ENCODE assay signal across 19 cellular contexts in the genomic region with DNA sequence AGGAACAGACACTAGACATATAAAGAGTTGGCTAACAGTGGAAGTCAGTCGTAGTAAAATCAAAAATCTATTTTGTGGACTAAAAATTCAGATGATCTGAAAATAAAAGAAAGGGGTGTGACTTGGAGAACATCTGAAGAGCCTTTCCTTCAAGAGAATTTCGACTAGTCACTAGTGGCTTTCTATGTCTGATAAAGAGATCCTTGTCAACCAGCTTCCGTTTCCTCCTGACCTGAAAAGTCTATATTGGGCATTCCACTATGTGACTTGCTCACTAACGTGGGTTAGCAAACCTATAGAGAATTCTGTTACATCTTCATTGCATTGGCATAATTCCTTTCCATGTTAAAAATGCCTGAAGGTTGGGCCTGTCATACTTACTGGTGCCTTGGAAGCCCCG. TPM values are rescaled to one million over a fixed set of nuclear protein-coding genes. Genes with fewer than 3 reads are reported as not detected.
A peak's percentile ranks its signal among the peaks of the same experiment; 100 is the strongest.
DNase-seq lines count a peak whose midpoint lies in the region; TF ChIP-seq lines count a peak whose summit lies in the region.
"Had no signal": no experiment of that assay in that cellular context is flagged by ENCODE, and none has a peak within 500 bp of the region (broad histone marks: within the 10 kb centered on the region; RNA-seq: fewer than 3 reads in every experiment).

No MANE protein-coding gene starts in this region.

- H3K27ac ChIP-seq in RWPE1: peak overlapping the region; percentile 57
- H3K27ac ChIP-seq in subcutaneous abdominal adipose tissue (ENCODE audit: low read depth, low read length): peak overlapping the region; percentile 71
- H3K27ac ChIP-seq: 22Rv1 had no signal

- H3K9me3 Mint-ChIP-seq in T-helper 1 cell treated with Interleukin-12 subunit alpha and Interleukin-12 subunit beta and Interleukin-4 antibody, amounts not matched to agents 30 μg/mL and 1 μg/mL, for 36 hours: no peaks in the 10 kb centered on the region
- H3K9me3 Mint-ChIP-seq: CD8-positive, alpha-beta T cell had no signal

- POLR2A ChIA-PET in RWPE1 (lab: Yijun Ruan, JAX; ENCODE audit: low non-redundant PET): no interaction called here

- no peaks in the 10 kb centered on the region for H3K9me3 ChIP-seq in subcutaneous abdominal adipose tissue (ENCODE audit: control insufficient read depth in 5 of 5, low read length in 5 of 5)
- H3K9me3 ChIP-seq: BE2C had no signal

- DNase-seq in T-helper 1 cell (no peak), RWPE1 (ENCODE audit: low spot score) (no peak), erythroblast (lab: John Stamatoyannopoulos, UW) (peak; percentile 15), Kasumi-1 (lab: John Stamatoyannopoulos, UW) (no peak), lower leg skin (ENCODE audit: low spot score in 2 of 2) (no peak), NCI-H226 (no peak)
- DNase-seq: BE2C; CD8-positive, alpha-beta T cell; DMS79; HCEC 1CT; MV-4-11; NCI-H1417 treated with DMSO at 0.1 percent for 48 hours; NCI-H2029; NCI-H2171 treated with DMSO at 0.1 percent for 48 hours; NCI-H82; SHP77 had no signal

- intact Hi-C loops in lower leg skin (cut with DNase I; ENCODE audit: low total_unique reads): no loop called here

- no peak overlapping the region for H3K4me3 Mint-ChIP-seq in T-helper 1 cell treated with Interleukin-12 subunit alpha and Interleukin-12 subunit beta and Interleukin-4 antibody, amounts not matched to agents 30 μg/mL and 1 μg/mL, for 36 hours
- H3K4me3 Mint-ChIP-seq: CD8-positive, alpha-beta T cell had no signal

- 60 to 63% methylated on average over 5 of the region's 5 CpGs for WGBS in lower leg skin, 2 donors

- CTCF ChIA-PET in RWPE1 (lab: Yijun Ruan, JAX): no interaction called here

- no peak for TF ChIP-seq POLR2A in erythroblast (IDR thresholded peaks at IDR 0.05; ENCODE audit: low read length)
- no peak for TF ChIP-seq POLR2A in lower leg skin (IDR thresholded peaks at IDR 0.05)

- peaks cover 9% of the 10 kb centered on the region for H3K4me1 Mint-ChIP-seq in T-helper 1 cell treated with Interleukin-12 subunit alpha and Interleukin-12 subunit beta and Interleukin-4 antibody, amounts not matched to agents 30 μg/mL and 1 μg/mL, for 36 hours (ENCODE audit: low read depth)

- H3K27me3 Mint-ChIP-seq in T-helper 1 cell treated with Interleukin-12 subunit alpha and Interleukin-12 subunit beta and Interleukin-4 antibody, amounts not matched to agents 30 μg/mL and 1 μg/mL, for 36 hours (ENCODE audit: low read depth): no peaks in the 10 kb centered on the region

- peak overlapping the region; percentile 59 for H3K27ac Mint-ChIP-seq in T-helper 1 cell treated with Interleukin-12 subunit alpha and Interleukin-12 subunit beta and Interleukin-4 antibody, amounts not matched to agents 30 μg/mL and 1 μg/mL, for 36 hours
- H3K27ac Mint-ChIP-seq: CD8-positive, alpha-beta T cell had no signal

- no peaks in the 10 kb centered on the region for H3K27me3 ChIP-seq in subcutaneous abdominal adipose tissue (ENCODE audit: control insufficient read depth in 5 of 5, insufficient read depth in 4 of 5, low read length in 5 of 5)
- H3K27me3 ChIP-seq: BE2C had no signal

- H3K9ac ChIP-seq in subcutaneous abdominal adipose tissue (ENCODE audit: low read length in 5 of 5): no peak overlapping the region

- TF ChIP-seq CTCF in RWPE1 (conservative IDR thresholded peaks at IDR 0.05; ENCODE audit: low read depth) (no peak), lower leg skin (IDR thresholded peaks at IDR 0.05) (no peak)

- H3K36me3 Mint-ChIP-seq in T-helper 1 cell treated with Interleukin-12 subunit alpha and Interleukin-12 subunit beta and Interleukin-4 antibody, amounts not matched to agents 30 μg/mL and 1 μg/mL, for 36 hours (ENCODE audit: low read depth): peaks cover 14% of the 10 kb centered on the region

- H3K4me3 ChIP-seq in subcutaneous abdominal adipose tissue (ENCODE audit: low read depth in 1 of 5, low read length in 5 of 5) (no peak overlapping the region), lower leg skin (ENCODE audit: low read depth, poor library complexity, severe bottlenecking) (no peak overlapping the region)

- H3K4me1 ChIP-seq in subcutaneous abdominal adipose tissue (ENCODE audit: control insufficient read depth in 5 of 5, insufficient read depth in 5 of 5, low read length in 5 of 5): peaks cover 11 to 47% (median 44%) of the 10 kb centered on the region in 5 donors

- H3K36me3 ChIP-seq in subcutaneous abdominal adipose tissue (ENCODE audit: control insufficient read depth in 5 of 5, insufficient read depth in 5 of 5, low read length in 5 of 5): peaks cover 0 to 24% (median 12%) of the 10 kb centered on the region in 5 donors
- H3K36me3 ChIP-seq: BE2C had no signal

RNA-seq across cellular contexts. Expression of a gene that starts 25.9 kb away (rescaled TPM):
- total RNA-seq in lower leg skin: 10 to 100 TPM; 61.5 to 69.8 (median 64.2) TPM

Comparison
In these comparisons a context has a peak if more than half of its experiments do, and no peak if none do; other contexts are left out.
1. DNase-seq: peak in erythroblast (2 of 2); none in T-helper 1 cell (0 of 5), RWPE1 (single experiment), Kasumi-1 (0 of 2), lower leg skin (0 of 2) and NCI-H226 (single experiment).